17 cellular contexts compared by ENCODE assay signal in the genomic region with DNA sequence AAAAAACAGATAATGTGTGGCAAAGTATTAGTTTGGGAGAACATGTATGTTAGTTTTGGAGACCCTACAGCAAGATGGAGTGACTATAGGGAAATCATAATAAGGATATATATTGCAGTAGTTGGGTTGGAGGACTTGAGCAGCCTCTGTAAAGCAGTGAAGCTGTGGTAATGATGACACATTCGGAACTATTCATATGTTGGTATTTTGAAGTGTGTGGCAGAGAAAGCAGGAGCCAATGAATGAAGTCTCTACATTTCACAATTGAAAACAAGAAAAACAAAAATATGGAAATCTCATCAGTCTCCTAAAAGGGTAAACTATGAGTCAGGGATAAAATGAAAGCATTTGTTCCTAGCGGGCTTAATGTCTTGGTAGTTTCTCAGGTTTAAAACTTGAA.
DNase-seq lines count a peak whose midpoint lies in the region; ATAC-seq, FAIRE-seq and TF ChIP-seq lines count a peak whose summit lies in the region.
"Had no signal": no experiment of that assay in that cellular context is flagged by ENCODE, and none has a peak within 500 bp of the region (broad histone marks: within the 10 kb centered on the region; RNA-seq: fewer than 3 reads in every experiment).

No MANE protein-coding gene starts in this region.

- in situ Hi-C loops in gastrocnemius medialis (cut with MboI; ENCODE audit: low sequenced_read_pairs in 4 of 4), result no loop called here

- H3K4me1 ChIP-seq in SJSA1 (replicated peaks), result no peaks in the 10 kb centered on the region
- H3K4me1 ChIP-seq in gastrocnemius medialis, result peaks cover 17 to 28% of the 10 kb centered on the region in 2 donors
- no peaks in the 10 kb centered on the region for H3K4me1 ChIP-seq in thyroid gland
- H3K4me1 ChIP-seq: ascending aorta, esophagus squamous epithelium had no signal

- no peak for ATAC-seq in gastrocnemius medialis
- no peak for ATAC-seq in Right ventricle myocardium inferior
- ATAC-seq: left lobe of liver had no signal

- H3K27me3 ChIP-seq in SJSA1 (replicated peaks), result no peaks in the 10 kb centered on the region
- no peaks in the 10 kb centered on the region for H3K27me3 ChIP-seq in gastrocnemius medialis
- H3K27me3 ChIP-seq in thyroid gland, result no peaks in the 10 kb centered on the region
- H3K27me3 ChIP-seq: ascending aorta, dorsolateral prefrontal cortex, esophagus squamous epithelium, transverse colon had no signal

- H3K9me3 ChIP-seq in SJSA1 (replicated peaks) (no peaks in the 10 kb centered on the region), gastrocnemius medialis (no peaks in the 10 kb centered on the region), thyroid gland (no peaks in the 10 kb centered on the region)
- H3K9me3 ChIP-seq: ascending aorta, esophagus squamous epithelium, transverse colon had no signal

- H3K27ac ChIP-seq in SJSA1 (peak overlapping the region; percentile 43), gastrocnemius medialis (no peak overlapping the region), thyroid gland (no peak overlapping the region)
- H3K27ac ChIP-seq: ascending aorta, dorsolateral prefrontal cortex, esophagus squamous epithelium, skin epidermis, transverse colon had no signal

- intact Hi-C loops in gastrocnemius medialis (cut with DNase I; ENCODE audit: low total_unique reads) (no loop called here), Right ventricle myocardium inferior (cut with DNase I) (no loop called here), thyroid gland (cut with DNase I) (no loop called here)

- no peak for DNase-seq in H54 (ENCODE audit: insufficient read length, low spot score)
- peak in 1 of 2 experiments; percentile 20 for DNase-seq in SJSA1 (ENCODE audit: low read depth in 1 of 2, low spot score in 2 of 2)
- DNase-seq in fibroblast of mammary gland (ENCODE audit: low read depth), result peak; percentile 87
- peak; percentile 25 for DNase-seq in stromal cell of bone marrow (ENCODE audit: low read depth)
- no peak for DNase-seq in gastrocnemius medialis
- DNase-seq in Right ventricle myocardium inferior (ENCODE audit: missing footprints), result no peak
- DNase-seq in thyroid gland, result no peak
- DNase-seq: activated gamma-delta T cell treated with Interleukin-2 at 50 U/mL for 16 hours; CD4-positive, CD25-positive, alpha-beta regulatory T cell; DND-41; dorsolateral prefrontal cortex; esophagus squamous epithelium; NCI-H345; transverse colon had no signal

- peak; percentile 92 for FAIRE-seq in H54 (lab: Jason Lieb, UNC)

- no peak for TF ChIP-seq CTCF in fibroblast of mammary gland (conservative IDR thresholded peaks at IDR 0.05; ENCODE audit: control insufficient read depth, insufficient read depth, low read depth, low read length)
- TF ChIP-seq CTCF in gastrocnemius medialis (IDR thresholded peaks at IDR 0.05 in 4 of 5, conservative IDR thresholded peaks at IDR 0.05 in 1 of 5), result no peak
- no peak for TF ChIP-seq CTCF in thyroid gland (IDR thresholded peaks at IDR 0.05)

- 93 to 95% methylated on average over 2 of the region's 2 CpGs for WGBS in thyroid gland, 2 donors

- TF ChIP-seq POLR2A in H54 (IDR thresholded peaks at IDR 0.05; ENCODE audit: low read depth, low read length) (no peak), gastrocnemius medialis (IDR thresholded peaks at IDR 0.05) (no peak), thyroid gland (IDR thresholded peaks at IDR 0.05) (no peak)

- H3K36me3 ChIP-seq in SJSA1 (no peaks in the 10 kb centered on the region), gastrocnemius medialis (no peaks in the 10 kb centered on the region), thyroid gland (no peaks in the 10 kb centered on the region)
- H3K36me3 ChIP-seq: ascending aorta, esophagus squamous epithelium, transverse colon had no signal

- no peak overlapping the region for H3K4me3 ChIP-seq in SJSA1
- no peak overlapping the region for H3K4me3 ChIP-seq in fibroblast of mammary gland (ENCODE audit: control insufficient read depth, low read depth, low read length)
- H3K4me3 ChIP-seq in gastrocnemius medialis, result no peak overlapping the region
- H3K4me3 ChIP-seq in thyroid gland (replicated peaks in 1 of 3), result no peak overlapping the region
- H3K4me3 ChIP-seq: ascending aorta, dorsolateral prefrontal cortex, esophagus squamous epithelium, skin epidermis, transverse colon had no signal

Comparison
In these comparisons a context has a peak if more than half of its experiments do, and no peak if none do; other contexts are left out.
1. DNase-seq: peak in fibroblast of mammary gland (single experiment) and stromal cell of bone marrow (single experiment); none in H54 (single experiment), gastrocnemius medialis (0 of 2), Right ventricle myocardium inferior (single experiment) and thyroid gland (0 of 2).